Comparison of ENCODE assay signal across 1 cellular context in genomic region chr13:111153279-111153976, GRCh38.
A peak's percentile ranks its signal among the peaks of the same experiment; 100 is the strongest.
TF ChIP-seq lines count a peak whose summit lies in the region.

No MANE protein-coding gene starts in this region.

TF ChIP-seq in HepG2, 621 proteins besides CTCF, POLR2A, EP300 and RAD21 (continued from another document and continues in another):
- 0 out of 2 replicates have a peak, but pooled peaks have one; percentile 21 for TF ChIP-seq PAXIP1 (CRISPR knock-in tag; conservative IDR thresholded peaks at IDR 0.05)
- TF ChIP-seq BORCS8-MEF2B (CRISPR knock-in tag; IDR thresholded peaks at IDR 0.05) = no peak; the same call in 1 of the 2 replicates
- TF ChIP-seq ARNTL (CRISPR knock-in tag; IDR thresholded peaks at IDR 0.05) = peak; percentile 76; the same call in 1 of the 2 replicates
- peak; percentile 52; the same call in 1 of the 2 replicates for TF ChIP-seq THAP8 (CRISPR knock-in tag; IDR thresholded peaks at IDR 0.05; ENCODE audit: borderline replicate concordance)
- TF ChIP-seq ZBTB21 (CRISPR knock-in tag; IDR thresholded peaks at IDR 0.05) = no peak
- no peak for TF ChIP-seq ZEB1 (IDR thresholded peaks at IDR 0.05; ENCODE audit: insufficient replicate concordance, low read depth)
- peak; percentile 86; the same call in 1 of the 2 replicates for TF ChIP-seq ZBED4 (CRISPR knock-in tag; IDR thresholded peaks at IDR 0.05; ENCODE audit: borderline replicate concordance)
- no peak for TF ChIP-seq ARNT (IDR thresholded peaks at IDR 0.05)
- TF ChIP-seq ZNF274 (CRISPR knock-in tag; IDR thresholded peaks at IDR 0.05) = peak; percentile 72
- no peak for TF ChIP-seq ZSCAN5A (CRISPR knock-in tag; IDR thresholded peaks at IDR 0.05; ENCODE audit: borderline replicate concordance)
- TF ChIP-seq RAD51 (IDR thresholded peaks at IDR 0.05; ENCODE audit: borderline replicate concordance) = no peak
- TF ChIP-seq NR1H2 (CRISPR knock-in tag; IDR thresholded peaks at IDR 0.05; ENCODE audit: borderline replicate concordance, low read depth) = no peak
- TF ChIP-seq ARID5B (CRISPR knock-in tag; IDR thresholded peaks at IDR 0.05) = peak; percentile 45
- peak; percentile 61; the same call in 1 of the 2 replicates for TF ChIP-seq ZNF792 (CRISPR knock-in tag; IDR thresholded peaks at IDR 0.05)
- no peak for TF ChIP-seq GZF1 (CRISPR knock-in tag; IDR thresholded peaks at IDR 0.05)
- no peak for TF ChIP-seq CBFB (CRISPR knock-in tag; IDR thresholded peaks at IDR 0.05)
- no peak for TF ChIP-seq ZNF557 (CRISPR knock-in tag; IDR thresholded peaks at IDR 0.05)
- no peak; the same call in 1 of the 2 replicates for TF ChIP-seq ZNF235 (CRISPR knock-in tag; IDR thresholded peaks at IDR 0.05; ENCODE audit: borderline replicate concordance)
- no peak for TF ChIP-seq ZNF33A (CRISPR knock-in tag; IDR thresholded peaks at IDR 0.05; ENCODE audit: borderline replicate concordance)
- no peak for TF ChIP-seq U2AF1 (optimal IDR thresholded peaks at IDR 0.05; ENCODE audit: low read depth, low read length)
- peak; percentile 55; the same call in 1 of the 2 replicates for TF ChIP-seq TARDBP (CRISPR knock-in tag; IDR thresholded peaks at IDR 0.05)
- TF ChIP-seq RFXANK (CRISPR knock-in tag; IDR thresholded peaks at IDR 0.05) = no peak
- TF ChIP-seq SNAI1 (CRISPR knock-in tag; IDR thresholded peaks at IDR 0.05; ENCODE audit: borderline replicate concordance) = no peak
- TF ChIP-seq MXD1 (CRISPR knock-in tag; IDR thresholded peaks at IDR 0.05) = no peak
- no peak for TF ChIP-seq SMC3 (IDR thresholded peaks at IDR 0.05; ENCODE audit: low read length)
- TF ChIP-seq ZNF790 (CRISPR knock-in tag; IDR thresholded peaks at IDR 0.05; ENCODE audit: borderline replicate concordance) = peak; percentile 81; the same call in 1 of the 2 replicates
- TF ChIP-seq NCOA1 (CRISPR knock-in tag; IDR thresholded peaks at IDR 0.05) = 0 out of 2 replicates have a peak, but pooled peaks have one; percentile 57
- no peak; the same call in 1 of the 2 replicates for TF ChIP-seq WIZ (CRISPR knock-in tag; IDR thresholded peaks at IDR 0.05)
- no peak for TF ChIP-seq SP5 (CRISPR knock-in tag; IDR thresholded peaks at IDR 0.05; ENCODE audit: borderline replicate concordance, low read depth)
- TF ChIP-seq BRCA1 (CRISPR knock-in tag; IDR thresholded peaks at IDR 0.05) = 0 out of 2 replicates have a peak, but pooled peaks have one; percentile 32
- TF ChIP-seq ZNF839 (CRISPR knock-in tag; IDR thresholded peaks at IDR 0.05; ENCODE audit: borderline replicate concordance) = peak; percentile 65; the same call in 1 of the 2 replicates
- TF ChIP-seq AGO2 (optimal IDR thresholded peaks at IDR 0.05; ENCODE audit: low read depth, low read length) = peak; percentile 78
- no peak for TF ChIP-seq PRDM15 (CRISPR knock-in tag; IDR thresholded peaks at IDR 0.05)
- TF ChIP-seq ZIK1 (CRISPR knock-in tag; IDR thresholded peaks at IDR 0.05; ENCODE audit: borderline replicate concordance, low read depth) = peak; percentile 72
- TF ChIP-seq HES4 (CRISPR knock-in tag; IDR thresholded peaks at IDR 0.05; ENCODE audit: borderline replicate concordance) = peak; percentile 67
- TF ChIP-seq ZFP36L2 (CRISPR knock-in tag; IDR thresholded peaks at IDR 0.05) = no peak
- TF ChIP-seq KDM6A (CRISPR knock-in tag; IDR thresholded peaks at IDR 0.05; ENCODE audit: low read depth) = no peak
- TF ChIP-seq CERS6 (CRISPR knock-in tag; IDR thresholded peaks at IDR 0.05) = no peak
- 0 out of 2 replicates have a peak, but pooled peaks have one; percentile 9 for TF ChIP-seq ZNF652 (CRISPR knock-in tag; IDR thresholded peaks at IDR 0.05; ENCODE audit: borderline replicate concordance, low read depth)
- TF ChIP-seq SATB2 (CRISPR knock-in tag; IDR thresholded peaks at IDR 0.05) = 0 out of 2 replicates have a peak, but pooled peaks have one; percentile 23
- TF ChIP-seq ZNF580 (CRISPR knock-in tag; IDR thresholded peaks at IDR 0.05; ENCODE audit: borderline replicate concordance, low read depth) = peak; percentile 57; the same call in 1 of the 2 replicates
- peak; percentile 79; the same call in 1 of the 2 replicates for TF ChIP-seq KDM3A (CRISPR knock-in tag; IDR thresholded peaks at IDR 0.05; ENCODE audit: low read depth)
- TF ChIP-seq MAZ (IDR thresholded peaks at IDR 0.05; ENCODE audit: borderline replicate concordance, low read depth, low read length) = peak; percentile 70; the same call in 1 of the 2 replicates
- TF ChIP-seq MAZ (CRISPR knock-in tag; IDR thresholded peaks at IDR 0.05; ENCODE audit: low read depth) = peak; percentile 84
